1 cellular context compared by ENCODE assay signal in genomic region chr2:85018049-85018447, GRCh38.
TF ChIP-seq lines count a peak whose summit lies in the region.

No MANE protein-coding gene starts in this region.

TF ChIP-seq in GM23338, 12 proteins besides CTCF, POLR2A, EP300 and RAD21 (continued from another document):
- no peak for TF ChIP-seq ZNF462 (CRISPR knock-in tag; IDR thresholded peaks at IDR 0.05)
TF ChIP-seq in GM23338: peak in this region for 0.
